ENCODE assay signal across 31 cellular contexts in genomic region chr2:200533754-200534153, GRCh38. TPM values are rescaled to one million over a fixed set of nuclear protein-coding genes. Genes with fewer than 3 reads are reported as not detected.
"Had no signal": no experiment of that assay in that cellular context is flagged by ENCODE, and none has a peak within 500 bp of the region (broad histone marks: within the 10 kb centered on the region; RNA-seq: fewer than 3 reads in every experiment).

No MANE protein-coding gene starts in this region.

- H3K27me3 Mint-ChIP-seq: naive B cell; progenitor cell of endocrine pancreas; stimulated activated naive B cell treated with anti-CD40 and anti-IgM and Interleukin-4, amounts not matched to agents 10 μg/mL and 1 μg/mL and 100 μg/mL, for 72 hours had no signal

- H3K9me3 Mint-ChIP-seq: mesothelial cell of epicardium; naive B cell; natural killer cell; nephron progenitor cell; neural progenitor cell; stimulated activated naive B cell treated with anti-CD40 and anti-IgM and Interleukin-4, amounts not matched to agents 10 μg/mL and 1 μg/mL and 100 μg/mL, for 72 hours had no signal

- H2AFZ ChIP-seq: neural progenitor cell had no signal

- H3K4me2 ChIP-seq: neural progenitor cell had no signal

- DNase-seq: hippocampal formation; kidney glomerular epithelial cell; left colon; left lung; mesendoderm; naive B cell; natural killer cell; nephron progenitor cell; occipital lobe; ovary; stimulated activated CD4-positive, alpha-beta T cell treated with anti-CD3 and anti-CD28 coated beads, Interleukin-12 subunit alpha, Interleukin-12 subunit beta, amount 100 ng/mL, for 4 hours; stimulated activated CD4-positive, alpha-beta T cell treated with anti-CD3 and anti-CD28 coated beads, Interleukin-15, amount 100 ng/mL, for 24 hours; stimulated activated CD4-positive, alpha-beta T cell treated with anti-CD3 and anti-CD28 coated beads, Interleukin-2, amount 100 ng/mL, for 24 hours; stimulated activated CD4-positive, alpha-beta T cell treated with anti-CD3 and anti-CD28 coated beads, Interleukin-4, amount 100 ng/mL, for 1 hour; stimulated activated naive B cell treated with anti-CD40 and anti-IgM and Interleukin-4, amounts not matched to agents 10 μg/mL and 1 μg/mL and 100 μg/mL, for 72 hours; stimulated activated naive CD8-positive, alpha-beta T cell treated with anti-CD3 and anti-CD28 coated beads, Interleukin-15, Interleukin-2, amounts not matched to agents 100 U/mL and 50 U/mL, for 24 hours; stomach; testis; thyroid gland; transverse colon; upper lobe of left lung had no signal

- H3K4me1 ChIP-seq: left lung, neural progenitor cell, right atrium auricular region, stomach, testis, thyroid gland, transverse colon, upper lobe of left lung, vagina had no signal

- ATAC-seq: left colon; left lung; natural killer cell; sciatic nerve; stimulated activated naive B cell treated with anti-CD40 and anti-IgM and Interleukin-4, amounts not matched to agents 10 μg/mL and 1 μg/mL and 100 μg/mL, for 72 hours; stimulated activated naive CD8-positive, alpha-beta T cell treated with anti-CD3 and anti-CD28 coated beads, Interleukin-15, Interleukin-2, amounts not matched to agents 100 U/mL and 50 U/mL, for 24 hours had no signal

- H3K9me3 ChIP-seq: left lung, neutrophil, ovary, right atrium auricular region, stomach, testis, thyroid gland, transverse colon, upper lobe of left lung, vagina had no signal

- H3K27ac ChIP-seq: left lung, neural progenitor cell, neutrophil, ovary, right atrium auricular region, skin epidermis, stomach, testis, thyroid gland, transverse colon, upper lobe of left lung, vagina had no signal

- H3K4me1 Mint-ChIP-seq: naive B cell; natural killer cell; neural progenitor cell; stimulated activated naive B cell treated with anti-CD40 and anti-IgM and Interleukin-4, amounts not matched to agents 10 μg/mL and 1 μg/mL and 100 μg/mL, for 72 hours had no signal

- H3K27me3 ChIP-seq: left lung, neural progenitor cell, neutrophil, ovary, right atrium auricular region, stomach, testis, thyroid gland, transverse colon, upper lobe of left lung, vagina had no signal

- H3K36me3 ChIP-seq: left lung, ovary, right atrium auricular region, stomach, thyroid gland, transverse colon, upper lobe of left lung, vagina had no signal

- H3K36me3 Mint-ChIP-seq: naive B cell; natural killer cell; neural progenitor cell; stimulated activated naive B cell treated with anti-CD40 and anti-IgM and Interleukin-4, amounts not matched to agents 10 μg/mL and 1 μg/mL and 100 μg/mL, for 72 hours had no signal

- H3K4me3 Mint-ChIP-seq: mesothelial cell of epicardium; naive B cell; natural killer cell; nephron progenitor cell; neural progenitor cell; stimulated activated naive B cell treated with anti-CD40 and anti-IgM and Interleukin-4, amounts not matched to agents 10 μg/mL and 1 μg/mL and 100 μg/mL, for 72 hours had no signal

- H3K4me3 ChIP-seq: left lung, lung, neural progenitor cell, ovary, right atrium auricular region, skin epidermis, stomach, testis, thyroid gland, transverse colon, upper lobe of left lung, vagina had no signal

- H3K27ac Mint-ChIP-seq: naive B cell; natural killer cell; nephron progenitor cell; neural progenitor cell; progenitor cell of endocrine pancreas; stimulated activated naive B cell treated with anti-CD40 and anti-IgM and Interleukin-4, amounts not matched to agents 10 μg/mL and 1 μg/mL and 100 μg/mL, for 72 hours had no signal

RNA-seq across cellular contexts. Expression of gene AOX1, which starts 52.1 kb away (rescaled TPM):
- total RNA-seq: mononuclear cell, natural killer cell had no signal
